ENCODE assay signal across 8 cellular contexts in genomic region chr16:1964046-1964505, GRCh38. TPM values are rescaled to one million over a fixed set of nuclear protein-coding genes. Genes with fewer than 3 reads are reported as not detected.
DNase-seq lines count a peak whose midpoint lies in the region; ATAC-seq and TF ChIP-seq lines count a peak whose summit lies in the region.

No MANE protein-coding gene starts in this region.

- peaks cover 18% of the 10 kb centered on the region for H3K36me3 ChIP-seq in CD4-positive, alpha-beta memory T cell (ENCODE audit: insufficient read depth, low read length)
- H3K36me3 ChIP-seq in PC-9 (ENCODE audit: low read depth), result peaks cover 22% of the 10 kb centered on the region
- peaks cover 7 to 20% of the 10 kb centered on the region in 2 donors for H3K36me3 ChIP-seq in lung (ENCODE audit: control insufficient read depth in 2 of 2, insufficient read depth in 2 of 2, low read length in 2 of 2)
- H3K36me3 ChIP-seq in thoracic aorta, result peaks cover 18% of the 10 kb centered on the region

- POLR2A ChIA-PET in CD4-positive, alpha-beta memory T cell (lab: Charles Lee; ENCODE audit: partially characterized antibody), result interaction anchor here (0.9 to 9.4 kb wide), 37 partner anchors 8 to 1328 kb away, joined by 3 to 99 read pairs (median 7); partner anchors contain the start of genes AMDHD2, FAHD1, GFER and HAGH
- POLR2A ChIA-PET in PC-9 (lab: Charles Lee; ENCODE audit: unreplicated experiment), result interaction anchor here (0.5 to 1.0 kb wide), 15 partner anchors 15 to 910 kb away, joined by 3 to 30 read pairs (median 7); partner anchors contain the start of genes MSRB1, NHERF2 and TRAF7

- H3K27ac Mint-ChIP-seq in CD4-positive, alpha-beta memory T cell, result peak overlapping the region; percentile 90 to 99 (median 93)

- 1 to 7% methylated on average over 25 to 33 of the region's 33 CpGs for WGBS in lung, 2 donors

- peaks cover 29 to 64% (median 44%) of the 10 kb centered on the region in 4 donors for H3K4me1 Mint-ChIP-seq in CD4-positive, alpha-beta memory T cell

- peaks cover 69% of the 10 kb centered on the region for H3K79me2 ChIP-seq in PC-9 (ENCODE audit: low read depth)

- TF ChIP-seq CTCF in PC-9 (conservative IDR thresholded peaks at IDR 0.05) (no peak), cardiac fibroblast (IDR thresholded peaks at IDR 0.05; ENCODE audit: low read depth, low read length) (peak; percentile 5), lung (IDR thresholded peaks at IDR 0.05; ENCODE audit: control extremely low read depth, extremely low read depth) (no peak), thoracic aorta (IDR thresholded peaks at IDR 0.05) (no peak)

- peak; percentile 8 for ATAC-seq in GM21528 (IDR thresholded peaks at IDR 0.05; ENCODE audit: low FRiP score, unreplicated experiment)
- no peak for ATAC-seq in lung (ENCODE audit: insufficient read depth, low FRiP score)
- peak; percentile 5 for ATAC-seq in thoracic aorta (ENCODE audit: insufficient number of reproducible peaks, low FRiP score, low read depth)
- ATAC-seq in GM18505 (IDR thresholded peaks at IDR 0.05; ENCODE audit: unreplicated experiment), result no peak

- CTCF ChIA-PET in CD4-positive, alpha-beta memory T cell (lab: Charles Lee; ENCODE audit: partially characterized antibody), result interaction anchor here (0.6 to 1.4 kb wide), 6 partner anchors 8 to 191 kb away, joined by 3 to 5 read pairs (median 4); partner anchors contain the start of genes MSRB1 and TRAF7
- CTCF ChIA-PET in PC-9 (lab: Charles Lee), result no interaction called here

- H4K20me1 ChIP-seq in PC-9 (ENCODE audit: insufficient read depth), result peaks cover 37% of the 10 kb centered on the region

- peaks cover 47% of the 10 kb centered on the region for H3F3A ChIP-seq in PC-9 (ENCODE audit: insufficient read depth, low read depth)

- H3K27me3 Mint-ChIP-seq in CD4-positive, alpha-beta memory T cell, result no peaks in the 10 kb centered on the region

- peak overlapping the region; percentile 92 for H3K4me2 ChIP-seq in PC-9

- peak overlapping the region; percentile 97 for H3K27ac ChIP-seq in CD4-positive, alpha-beta memory T cell (ENCODE audit: low read depth, low read length)
- H3K27ac ChIP-seq in PC-9, result peak overlapping the region; percentile 94
- peak overlapping the region; percentile 88 to 97 for H3K27ac ChIP-seq in lung (ENCODE audit: low read depth in 1 of 2, low read length in 1 of 2)
- peak overlapping the region; percentile 96 to 97 for H3K27ac ChIP-seq in thoracic aorta

- intact Hi-C loops in CD4-positive, alpha-beta memory T cell (cut with micrococcal nuclease), result loop anchor here (1.0 to 2.0 kb wide), 3 partner anchors 8 to 191 kb away; partner anchors contain the start of genes TBL3 and TRAF7
- intact Hi-C loops in PC-9 (cut with micrococcal nuclease; ENCODE audit: unreplicated experiment), result loop anchor here (5.0 kb wide), 1 partner anchor 192 kb away; the partner anchor contains the start of genes EME2, MRPS34 and NME3

- H3K27me3 ChIP-seq in CD4-positive, alpha-beta memory T cell (ENCODE audit: insufficient read depth, low read length), result no peaks in the 10 kb centered on the region
- no peaks in the 10 kb centered on the region for H3K27me3 ChIP-seq in PC-9 (ENCODE audit: insufficient read depth, low read depth)
- no peaks in the 10 kb centered on the region for H3K27me3 ChIP-seq in lung (ENCODE audit: control insufficient read depth, insufficient read depth)
- no peaks in the 10 kb centered on the region for H3K27me3 ChIP-seq in thoracic aorta (replicated peaks; ENCODE audit: insufficient read depth)

- peaks cover 21 to 49% of the 10 kb centered on the region in 2 donors for H3K36me3 Mint-ChIP-seq in CD4-positive, alpha-beta memory T cell

- no peak overlapping the region for H2AFZ ChIP-seq in PC-9

- BruUV-seq in PC-9 (replicated peaks; lab: Mats Ljungman, UMichigan), result TSS peak; percentile 60

- no peaks in the 10 kb centered on the region for H3K9me2 ChIP-seq in PC-9 (ENCODE audit: insufficient read depth)

- peaks cover 52% of the 10 kb centered on the region for H3K4me1 ChIP-seq in CD4-positive, alpha-beta memory T cell (ENCODE audit: insufficient read depth, low read length)
- H3K4me1 ChIP-seq in PC-9 (replicated peaks; ENCODE audit: insufficient read depth), result peaks cover 12% of the 10 kb centered on the region; the same call in 1 of the 2 replicates
- H3K4me1 ChIP-seq in lung (ENCODE audit: control insufficient read depth in 2 of 2, insufficient read depth in 2 of 2, low read length in 2 of 2), result peaks cover 5 to 16% of the 10 kb centered on the region in 2 donors
- peaks cover 12 to 23% of the 10 kb centered on the region in 2 donors for H3K4me1 ChIP-seq in thoracic aorta (ENCODE audit: control insufficient read depth in 1 of 2, low read depth in 2 of 2)

- no peaks in the 10 kb centered on the region for H3K9me3 ChIP-seq in CD4-positive, alpha-beta memory T cell (ENCODE audit: control insufficient read depth in 1 of 2, low read length in 2 of 2)
- H3K9me3 ChIP-seq in PC-9 (ENCODE audit: insufficient read depth, low read depth) (no peaks in the 10 kb centered on the region), lung (ENCODE audit: control insufficient read depth in 2 of 2, insufficient read depth in 1 of 2, low read length in 1 of 2) (no peaks in the 10 kb centered on the region), thoracic aorta (no peaks in the 10 kb centered on the region)

- peak overlapping the region; percentile 91 to 97 (median 93) for H3K4me3 Mint-ChIP-seq in CD4-positive, alpha-beta memory T cell

- peak in 4 of 5 donors; percentile 54 to 64 (median 56) for DNase-seq in CD4-positive, alpha-beta memory T cell
- DNase-seq in PC-9 (no peak), cardiac fibroblast (ENCODE audit: low read depth in 2 of 2) (peak in 1 of 2 donors; percentile 43), lung (ENCODE audit: low spot score) (no peak), thoracic aorta (ENCODE audit: low spot score) (no peak), NCI-H345 treated with DMSO at 0.1 percent for 48 hours (lab: John Stamatoyannopoulos, UW; ENCODE audit: unreplicated experiment) (no peak)

- no peak for TF ChIP-seq POLR2A in GM18505 (IDR thresholded peaks at IDR 0.05; ENCODE audit: borderline replicate concordance, extremely low read depth, insufficient read depth, insufficient read length)

- H3K9me3 Mint-ChIP-seq in CD4-positive, alpha-beta memory T cell, result peaks cover 0 to 5% (median 0%) of the 10 kb centered on the region in 8 donors

- H3K4me3 ChIP-seq in CD4-positive, alpha-beta memory T cell (ENCODE audit: low read length in 2 of 2), result peak overlapping the region; percentile 73 to 86
- H3K4me3 ChIP-seq in PC-9 (peak overlapping the region; percentile 83), cardiac fibroblast (replicated peaks in 1 of 2; ENCODE audit: low read depth in 2 of 2, low read length in 2 of 2) (peak overlapping the region; percentile 88 to 92), lung (peak overlapping the region; percentile 94), thoracic aorta (peak overlapping the region; percentile 92)

RNA-seq across cellular contexts. Expression of gene RPS2, which starts 0.6 kb away (rescaled TPM):
- total RNA-seq in CD4-positive, alpha-beta memory T cell, result 1,000 to 10,000 TPM; 2,828 to 2,894 TPM
- polyA plus RNA-seq in CD4-positive, alpha-beta memory T cell, result 1,000 to 10,000 TPM; 6,382 to 6,826 TPM
- 3,808 and 4,468 TPM in 2 replicates for total RNA-seq in PC-9 (2021)
- 1,000 to 10,000 TPM; 1,331 to 2,412 TPM for total RNA-seq in lung
- polyA plus RNA-seq in lung, result 1,000 to 10,000 TPM; 3,147 to 5,214 TPM
- 100 to 1,000 TPM; 702 to 834 TPM for total RNA-seq in thoracic aorta

RNA-seq across cellular contexts. Expression of gene RNF151, which starts 2.6 kb away (rescaled TPM):
- total RNA-seq in CD4-positive, alpha-beta memory T cell, result not detected
- polyA plus RNA-seq in CD4-positive, alpha-beta memory T cell, result not detected
- not detected in 2 replicates for total RNA-seq in PC-9 (2021)
- not detected for total RNA-seq in lung
- under 1 TPM in 1 of 2 donors, not detected in 1; 0.15 TPM for polyA plus RNA-seq in lung
- not detected for total RNA-seq in thoracic aorta

RNA-seq across cellular contexts. Expression of gene NDUFB10, which starts 4.7 kb away (rescaled TPM):
- 10 to 100 TPM; 76.5 to 86.2 TPM for total RNA-seq in CD4-positive, alpha-beta memory T cell
- 100 to 1,000 TPM; 205 to 223 TPM for polyA plus RNA-seq in CD4-positive, alpha-beta memory T cell
- total RNA-seq in PC-9 (2021), result 181 and 190 TPM in 2 replicates
- 100 to 1,000 TPM; 107 to 124 TPM for total RNA-seq in lung
- 100 to 1,000 TPM; 139 to 187 TPM for polyA plus RNA-seq in lung
- total RNA-seq in thoracic aorta, result 100 to 1,000 TPM; 108 to 197 TPM

RNA-seq across cellular contexts. Expression of gene TBL3, which starts 7.8 kb away (rescaled TPM):
- total RNA-seq in CD4-positive, alpha-beta memory T cell, result 10 to 100 TPM; 33.2 to 35.0 TPM
- 10 to 100 TPM; 44.1 to 47.6 TPM for polyA plus RNA-seq in CD4-positive, alpha-beta memory T cell
- total RNA-seq in PC-9 (2021) (51.3 and 66.4 TPM in 2 replicates), lung (10 to 100 TPM; 23.9 to 35.4 TPM), thoracic aorta (10 to 100 TPM; 22.2 to 44.8 TPM)
- 10 to 100 TPM; 52.8 to 58.8 TPM for polyA plus RNA-seq in lung

RNA-seq across cellular contexts. Expression of gene RPL3L, which starts 9.6 kb away (rescaled TPM):
- not detected for total RNA-seq in CD4-positive, alpha-beta memory T cell
- not detected for polyA plus RNA-seq in CD4-positive, alpha-beta memory T cell
- total RNA-seq in PC-9 (2021) (0.44 TPM in 1 of 2 replicates, not detected in the other), lung (not detected), thoracic aorta (not detected)
- polyA plus RNA-seq in lung, result under 1 TPM; 0.01 to 0.04 TPM

Comparison
In these comparisons a context has a peak if more than half of its experiments do, and no peak if none do; other contexts are left out.
1. DNase-seq: peak in CD4-positive, alpha-beta memory T cell (4 of 5); none in PC-9 (0 of 2), lung (single experiment), thoracic aorta (single experiment) and NCI-H345 treated with DMSO at 0.1 percent for 48 hours (single experiment).
2. ATAC-seq: peak in GM21528 (single experiment) and thoracic aorta (single experiment); none in lung (single experiment) and GM18505 (single experiment).
3. Peak in every context shown above with its lines, with median percentiles within 50 percentile points of each other: H3K27ac ChIP-seq and H3K4me3 ChIP-seq.